ENCODE assay signal across 8 cellular contexts in genomic region chr7:64625114-64626082, GRCh38. TPM values are rescaled to one million over a fixed set of nuclear protein-coding genes. Genes with fewer than 3 reads are reported as not detected.
DNase-seq lines count a peak whose midpoint lies in the region; ATAC-seq, FAIRE-seq and TF ChIP-seq lines count a peak whose summit lies in the region.

No MANE protein-coding gene starts in this region.

- H3K14ac ChIP-seq in H1 (ENCODE audit: insufficient read length), result no peak overlapping the region

- TF ChIP-seq RAD21 in SK-N-SH (IDR thresholded peaks at IDR 0.05; ENCODE audit: low read length) (peak; percentile 80), H1 (IDR thresholded peaks at IDR 0.05 in 1 of 2, conservative IDR thresholded peaks at IDR 0.05 in 1 of 2; ENCODE audit: low read depth in 2 of 2, low read length in 2 of 2) (peak; percentile 49 to 51)

- no peak for TF ChIP-seq POLR2A in H1 (IDR thresholded peaks at IDR 0.05; ENCODE audit: control extremely low read depth in 1 of 2, low read depth in 2 of 2, low read length in 2 of 2)

- no peak overlapping the region for H3K18ac ChIP-seq in H1 (ENCODE audit: extremely low read depth, low read length)

- no peak overlapping the region for H2BK120ac ChIP-seq in H1 (replicated peaks; ENCODE audit: low read depth, low read length)

- no peaks in the 10 kb centered on the region for H3K9me2 ChIP-seq in SK-N-SH
- no peaks in the 10 kb centered on the region for H3K9me2 ChIP-seq in Loucy (replicated peaks; ENCODE audit: low read depth, low read length)

- FAIRE-seq in H1 (lab: Jason Lieb, UNC) (no peak), small intestine (lab: Jason Lieb, UNC) (no peak)

- no peaks in the 10 kb centered on the region for H3K9me3 ChIP-seq in SK-N-SH
- H3K9me3 ChIP-seq in Loucy (ENCODE audit: insufficient read depth, low read depth, low read length), result no peaks in the 10 kb centered on the region
- peaks cover 62 to 71% of the 10 kb centered on the region in 2 experiments for H3K9me3 ChIP-seq in H1 (ENCODE audit: insufficient read depth in 2 of 2, low read depth in 1 of 2, low read length in 1 of 2)
- no peaks in the 10 kb centered on the region for H3K9me3 ChIP-seq in small intestine (ENCODE audit: control insufficient read depth, low read depth)

- no peak overlapping the region for H3K4me3 ChIP-seq in SK-N-SH (ENCODE audit: low read depth in 2 of 2, low read length in 1 of 2)
- H3K4me3 ChIP-seq in Loucy (ENCODE audit: low read length, poor library complexity, severe bottlenecking), result no peak overlapping the region
- H3K4me3 ChIP-seq in H1 (ENCODE audit: extremely low read depth in 1 of 4, insufficient read depth in 2 of 4, low read depth in 3 of 4, low read length in 4 of 4), result no peak overlapping the region
- H3K4me3 ChIP-seq in small intestine (ENCODE audit: low read depth in 1 of 2, low read length in 2 of 2), result no peak overlapping the region

- H3K9ac ChIP-seq in SK-N-SH (no peak overlapping the region), Loucy (ENCODE audit: low read depth, low read length, poor library complexity, severe bottlenecking) (no peak overlapping the region), H1 (replicated peaks in 1 of 4; ENCODE audit: extremely low read depth in 1 of 4, low read depth in 3 of 4, low read length in 3 of 4) (no peak overlapping the region)

- H3K36me3 ChIP-seq in SK-N-SH (replicated peaks in 1 of 2; ENCODE audit: control insufficient read depth in 1 of 2, insufficient read depth in 2 of 2, low read length in 1 of 2), result no peaks in the 10 kb centered on the region
- no peaks in the 10 kb centered on the region for H3K36me3 ChIP-seq in Loucy (ENCODE audit: insufficient read depth, low read length)
- H3K36me3 ChIP-seq in H1 (ENCODE audit: control insufficient read depth in 2 of 4, insufficient read depth in 4 of 4, low read length in 3 of 4), result no peaks in the 10 kb centered on the region; a peak in 1 of 8 replicates
- H3K36me3 ChIP-seq in small intestine (ENCODE audit: control insufficient read depth in 2 of 2, insufficient read depth in 2 of 2, low read length in 2 of 2), result no peaks in the 10 kb centered on the region

- no peaks in the 10 kb centered on the region for H3K23me2 ChIP-seq in H1 (ENCODE audit: low read depth, low read length)

- H3K79me2 ChIP-seq in SK-N-SH (ENCODE audit: insufficient read depth) (no peaks in the 10 kb centered on the region), Loucy (ENCODE audit: insufficient read depth, low read length) (no peaks in the 10 kb centered on the region), H1 (ENCODE audit: control insufficient read depth in 1 of 2, insufficient read depth in 2 of 2, low read length in 2 of 2) (no peaks in the 10 kb centered on the region)

- H4K5ac ChIP-seq in H1 (ENCODE audit: insufficient read length, low read depth, low read length), result no peak overlapping the region

- CTCF ChIA-PET in SK-N-SH (lab: Yijun Ruan, JAX) (interaction anchor here (0.7 to 9.6 kb wide), 21 partner anchors 9 to 853 kb away, joined by 3 to 178 read pairs (median 3); no protein-coding TSS in a partner anchor), H1 (lab: Charles Lee; ENCODE audit: partially characterized antibody) (interaction anchor here (0.6 to 1.2 kb wide), 4 partner anchors 11 to 573 kb away, joined by 3 to 4 read pairs (median 3); no protein-coding TSS in a partner anchor)

- H3K4me2 ChIP-seq in SK-N-SH, result no peak overlapping the region
- H3K4me2 ChIP-seq in Loucy (ENCODE audit: low read depth, low read length, poor library complexity, severe bottlenecking), result no peak overlapping the region
- no peak overlapping the region for H3K4me2 ChIP-seq in H1 (ENCODE audit: insufficient read depth in 1 of 2, low read depth in 2 of 2, low read length in 2 of 2)

- no peaks in the 10 kb centered on the region for H3K4me1 ChIP-seq in SK-N-SH (ENCODE audit: control insufficient read depth in 1 of 2, insufficient read depth in 2 of 2, low read depth in 1 of 2, low read length in 1 of 2)
- no peaks in the 10 kb centered on the region for H3K4me1 ChIP-seq in Loucy (ENCODE audit: insufficient read depth, low read length, poor library complexity, severe bottlenecking)
- H3K4me1 ChIP-seq in H1 (replicated peaks in 1 of 4; ENCODE audit: control insufficient read depth in 3 of 4, insufficient read depth in 4 of 4, low read length in 3 of 4), result no peaks in the 10 kb centered on the region
- H3K4me1 ChIP-seq in small intestine (ENCODE audit: control insufficient read depth in 2 of 2, insufficient read depth in 1 of 2, low read depth in 1 of 2, low read length in 1 of 2), result no peaks in the 10 kb centered on the region

- H3K27ac ChIP-seq in SK-N-SH (ENCODE audit: low read depth in 2 of 2, low read length in 1 of 2) (no peak overlapping the region), H1 (ENCODE audit: low read depth, low read length) (no peak overlapping the region), small intestine (ENCODE audit: low read depth in 1 of 2, low read length in 1 of 2) (no peak overlapping the region)

- H2BK20ac ChIP-seq in H1 (ENCODE audit: low read length), result no peak overlapping the region

- H4K20me1 ChIP-seq in SK-N-SH (ENCODE audit: insufficient read depth) (no peaks in the 10 kb centered on the region), Loucy (ENCODE audit: insufficient read depth, low read length, poor library complexity, severe bottlenecking) (no peaks in the 10 kb centered on the region), H1 (replicated peaks in 1 of 2; ENCODE audit: control insufficient read depth in 1 of 2, insufficient read depth in 2 of 2, low read length in 2 of 2) (no peaks in the 10 kb centered on the region)

- no peak for TF ChIP-seq EP300 in SK-N-SH (IDR thresholded peaks at IDR 0.05; ENCODE audit: borderline replicate concordance in 1 of 2, low read depth in 1 of 2, low read length in 1 of 2)
- TF ChIP-seq EP300 in H1 (IDR thresholded peaks at IDR 0.05; ENCODE audit: borderline replicate concordance in 1 of 2, low read depth in 2 of 2, low read length in 2 of 2), result no peak

- H3K4ac ChIP-seq in H1 (replicated peaks; ENCODE audit: insufficient read length, low read depth, low read length), result no peak overlapping the region

- ATAC-seq in SK-N-SH treated with all-trans-retinoic acid at 6 μM for 48 hours, result no peak
- no peak for ATAC-seq in activated CD4-positive, CD25-positive, alpha-beta regulatory T cell treated with anti-CD3 and anti-CD28 coated beads, Interleukin-2, amount 50 U/mL, for 24 hours
- no peak for ATAC-seq in GM18498 (IDR thresholded peaks at IDR 0.05; ENCODE audit: unreplicated experiment)

- H4K8ac ChIP-seq in H1 (ENCODE audit: extremely low read depth, insufficient read depth, low read length), result no peak overlapping the region

- DNase-seq in SK-N-SH (peak; percentile 38), H1 (ENCODE audit: low read depth in 1 of 2, low spot score in 2 of 2) (no peak), small intestine (peak; percentile 1), GM19240 (ENCODE audit: insufficient read length, low spot score) (no peak)

- H3F3A ChIP-seq in SK-N-SH (replicated peaks; ENCODE audit: insufficient read depth), result no peaks in the 10 kb centered on the region
- no peaks in the 10 kb centered on the region for H3F3A ChIP-seq in Loucy (ENCODE audit: low read depth)

- no peak overlapping the region for H2AK5ac ChIP-seq in H1 (ENCODE audit: low read depth, low read length)

- H3K27me3 ChIP-seq in SK-N-SH (ENCODE audit: insufficient read depth) (no peaks in the 10 kb centered on the region), Loucy (ENCODE audit: insufficient read depth, low read length, poor library complexity, severe bottlenecking) (no peaks in the 10 kb centered on the region), H1 (replicated peaks in 1 of 4; ENCODE audit: control insufficient read depth in 3 of 4, extremely low read depth in 1 of 4, insufficient read depth in 3 of 4, low read length in 3 of 4) (no peaks in the 10 kb centered on the region), small intestine (ENCODE audit: control insufficient read depth in 2 of 2, insufficient read depth in 2 of 2, low read length in 2 of 2) (no peaks in the 10 kb centered on the region)

- WGBS in SK-N-SH (ENCODE audit: low lambda C conversion rate), result 10% methylated on average over 12 of the region's 12 CpGs
- WGBS in H1 (ENCODE audit: extremely low coverage in 1 of 2, insufficient coverage in 1 of 2, insufficient read length in 1 of 2, insufficient replicate concordance in 2 of 2, low coverage in 1 of 2, low lambda C conversion rate in 2 of 2, missing lambda C conversion rate in 1 of 2), 2 experiments, result 42% methylated on average over 12 of the region's 12 CpGs; no CpG with 5 or more reads in 1 of the 2 experiments
- WGBS in small intestine, 3 donors, result 22 to 32% (median 31%) methylated on average over 12 of the region's 12 CpGs

- H4K91ac ChIP-seq in H1 (replicated peaks; ENCODE audit: insufficient read length, low read length), result no peak overlapping the region

- H2BK5ac ChIP-seq in H1 (ENCODE audit: low read depth, low read length), result no peak overlapping the region

- H3K56ac ChIP-seq in H1 (replicated peaks; ENCODE audit: insufficient read length, low read depth, low read length), result no peak overlapping the region

- POLR2A ChIA-PET in SK-N-SH (lab: Yijun Ruan, JAX), result no interaction called here
- POLR2A ChIA-PET in H1 (lab: Charles Lee; ENCODE audit: partially characterized antibody), result no interaction called here

- no peaks in the 10 kb centered on the region; the same call in 1 of the 2 replicates for H3K79me1 ChIP-seq in H1 (ENCODE audit: low read depth, low read length)

- no peak overlapping the region for H2AFZ ChIP-seq in SK-N-SH (ENCODE audit: low read depth)
- H2AFZ ChIP-seq in Loucy (ENCODE audit: low read length), result no peak overlapping the region
- H2AFZ ChIP-seq in H1 (ENCODE audit: low read length), result no peak overlapping the region

- no peak overlapping the region for H2BK15ac ChIP-seq in H1 (ENCODE audit: low read length)

- TF ChIP-seq CTCF in SK-N-SH (IDR thresholded peaks at IDR 0.05) (peak; percentile 80), Loucy (conservative IDR thresholded peaks at IDR 0.05; ENCODE audit: low read length) (peak; percentile 87), H1 (IDR thresholded peaks at IDR 0.05; ENCODE audit: control extremely low read depth in 1 of 3, insufficient read depth in 1 of 3, low read depth in 1 of 3, low read length in 3 of 3) (peak in 1 of 3 experiments; percentile 40; a peak in 2 of 4 replicates)

- H3K23ac ChIP-seq in H1 (ENCODE audit: insufficient read length), result no peak overlapping the region

- no peak overlapping the region for H2BK12ac ChIP-seq in H1 (ENCODE audit: low read depth, low read length)

RNA-seq across cellular contexts. Expression of gene ZNF107, which starts 40.5 kb away (rescaled TPM):
- polyA plus RNA-seq in SK-N-SH (2012; rRNA removed), result 1.9 and 2.0 TPM in 2 replicates
- 1.9 and 2.4 TPM in 2 replicates for polyA plus RNA-seq in SK-N-SH (2012; cell fraction: cytosol; rRNA removed)
- polyA plus RNA-seq in SK-N-SH (2012; cell fraction: nucleus; rRNA removed), result 5.0 and 5.8 TPM in 2 replicates
- total RNA-seq in H1 (2021; fragmentation: NEBNext Ultra II Directional; extraction: Animal tissue kit (Norgen Biotek cat#: 25700)), result 27.5 and 31.0 TPM in 2 replicates
- 3.4 and 3.5 TPM in 2 replicates for polyA plus RNA-seq in H1 (2011; rRNA removed)
- polyA plus RNA-seq in H1 (2011; cell fraction: cytosol; rRNA removed), result 4.7 TPM
- 25.5 TPM for polyA plus RNA-seq in H1 (2011; cell fraction: nucleus; rRNA removed)
- 3.4 to 9.8 TPM (median 5.2 TPM) in 4 replicates for polyA plus RNA-seq in H1 (2012, experiment 1 of 2)
- polyA plus RNA-seq in H1 (2012, experiment 2 of 2), result 0.26 TPM
- polyA plus RNA-seq in H1 (2013, experiment 1 of 2), result 27.5 TPM
- polyA plus RNA-seq in H1 (2013, experiment 2 of 2), result 23.6 TPM
- polyA minus RNA-seq in H1 (2011; rRNA and poly(A)+ RNA removed), result 24.9 and 33.7 TPM in 2 replicates
- 12.2 TPM for polyA minus RNA-seq in H1 (2011; cell fraction: cytosol; rRNA and poly(A)+ RNA removed)
- polyA minus RNA-seq in H1 (2011; cell fraction: nucleus; rRNA and poly(A)+ RNA removed), result 79.0 TPM
- polyA plus RNA-seq in small intestine, result 1 to 10 TPM in 1 of 3 donors, under 1 TPM in 2; 0.81 to 2.5 (median 0.89) TPM

Comparison
In these comparisons a context has a peak if more than half of its experiments do, and no peak if none do; other contexts are left out.
1. DNase-seq: peak in SK-N-SH (single experiment) and small intestine (single experiment); none in H1 (0 of 2) and GM19240 (single experiment).
2. Of the 17 proteins assayed by ChIP-seq in both H1 and SK-N-SH: peak only in H1: none; only in SK-N-SH: none; in both: RAD21; in neither: 15; mixed calls (peak in some experiments, not most) for 1.